Comparison of ENCODE assay signal across 20 cellular contexts in the genomic region with DNA sequence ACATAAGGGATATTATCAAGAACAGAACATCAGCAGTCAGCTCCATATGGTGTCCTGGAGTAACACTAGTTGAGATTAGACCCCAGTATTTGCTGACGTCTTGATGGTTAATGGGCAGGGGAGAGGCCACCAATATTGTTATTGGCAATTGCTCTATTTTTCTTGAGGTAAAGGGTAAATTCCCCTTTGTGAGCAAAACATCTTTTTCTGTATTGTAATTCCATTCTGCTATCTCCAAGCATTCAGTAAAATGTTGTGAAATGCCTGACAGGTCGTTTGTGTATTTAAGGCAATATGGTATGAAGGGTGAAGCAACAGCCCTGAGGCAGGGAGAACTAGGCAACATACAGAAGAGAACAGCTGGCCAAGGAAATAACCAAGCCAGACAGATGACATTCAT. TPM values are rescaled to one million over a fixed set of nuclear protein-coding genes. Genes with fewer than 3 reads are reported as not detected.
DNase-seq lines count a peak whose midpoint lies in the region; TF ChIP-seq lines count a peak whose summit lies in the region.
"Had no signal": no experiment of that assay in that cellular context is flagged by ENCODE, and none has a peak within 500 bp of the region (broad histone marks: within the 10 kb centered on the region; RNA-seq: fewer than 3 reads in every experiment).

No MANE protein-coding gene starts in this region.

- peaks cover 11% of the 10 kb centered on the region for H3K79me1 ChIP-seq in mesenchymal stem cell (replicated peaks; ENCODE audit: low read length, poor library complexity, severe bottlenecking)

- no peak overlapping the region for H4K8ac ChIP-seq in mesenchymal stem cell (ENCODE audit: low read length)

- H3K14ac ChIP-seq in mesenchymal stem cell (ENCODE audit: low read length in 2 of 2), result no peak overlapping the region

- peak; percentile 50 for DNase-seq in Caki2 (ENCODE audit: low read depth)
- peak; percentile 37 for DNase-seq in NB4 (ENCODE audit: low read depth)
- peak; percentile 99 for DNase-seq in choroid plexus epithelial cell (ENCODE audit: low read depth)
- DNase-seq in mesenchymal stem cell, result peak; percentile 73
- no peak for DNase-seq in activated T-cell treated with anti-CD3 and anti-CD28 coated beads, Interleukin-2, amount 50 U/mL, for 48 hours
- DNase-seq in NAMALWA (ENCODE audit: low spot score), result no peak
- no peak for DNase-seq in MG63
- no peak for DNase-seq in NCI-H1436 (lab: John Stamatoyannopoulos, UW)
- DNase-seq: anterior cingulate cortex; DND-41; dorsolateral prefrontal cortex; lower lobe of right lung; natural killer cell; NCI-H1105; Right ventricle myocardium superior; stimulated activated CD4-positive, alpha-beta T cell treated with anti-CD3 and anti-CD28 coated beads, Interleukin-15, amount 100 ng/mL, for 24 hours had no signal

- H4K91ac ChIP-seq in mesenchymal stem cell (ENCODE audit: low read length), result no peak overlapping the region

- H3K27me3 ChIP-seq in mesenchymal stem cell (ENCODE audit: control insufficient read depth in 1 of 2, insufficient read depth in 1 of 2, low read length in 2 of 2) (no peaks in the 10 kb centered on the region), MG63 (no peaks in the 10 kb centered on the region)
- H3K27me3 ChIP-seq: dorsolateral prefrontal cortex, foreskin keratinocyte had no signal

- peaks cover 8% of the 10 kb centered on the region for H3K4me1 ChIP-seq in mesenchymal stem cell (ENCODE audit: control insufficient read depth, insufficient read depth, low read depth, low read length)
- H3K4me1 ChIP-seq: foreskin keratinocyte, lower lobe of right lung had no signal

- H2AK5ac ChIP-seq in mesenchymal stem cell (ENCODE audit: low read length, severe bottlenecking), result no peak overlapping the region

- TF ChIP-seq CTCF in NB4 (IDR thresholded peaks at IDR 0.05; ENCODE audit: low read depth, low read length) (no peak), choroid plexus epithelial cell (conservative IDR thresholded peaks at IDR 0.05; ENCODE audit: low read depth, low read length) (no peak)

- no peak overlapping the region for H2BK15ac ChIP-seq in mesenchymal stem cell (ENCODE audit: low read depth, poor library complexity, severe bottlenecking)

- in situ Hi-C loops in Caki2 (cut with HindIII; ENCODE audit: low pct_unique_long_range_greater_than_20kb, low sequenced_read_pairs), result no loop called here

- no peak overlapping the region for H3K4me2 ChIP-seq in mesenchymal stem cell (ENCODE audit: low read length, poor library complexity, severe bottlenecking)

- H3K9me3 ChIP-seq in mesenchymal stem cell (ENCODE audit: control insufficient read depth, low read length) (no peaks in the 10 kb centered on the region), MG63 (no peaks in the 10 kb centered on the region)
- H3K9me3 ChIP-seq: lower lobe of right lung had no signal

- peaks cover 3 to 4% of the 10 kb centered on the region in 2 experiments for H3K36me3 ChIP-seq in mesenchymal stem cell (ENCODE audit: control insufficient read depth in 1 of 2, insufficient read depth in 2 of 2, low read depth in 1 of 2, low read length in 2 of 2)
- H3K36me3 ChIP-seq in MG63, result no peaks in the 10 kb centered on the region
- H3K36me3 ChIP-seq: lower lobe of right lung had no signal

- no peak overlapping the region for H3K27ac ChIP-seq in mesenchymal stem cell (ENCODE audit: low read length, poor library complexity, severe bottlenecking)
- H3K27ac ChIP-seq: dorsolateral prefrontal cortex, foreskin keratinocyte, lower lobe of right lung had no signal

- H2BK5ac ChIP-seq in mesenchymal stem cell (ENCODE audit: low read depth, low read length, poor library complexity, severe bottlenecking), result no peak overlapping the region

- no peak overlapping the region for H3K4ac ChIP-seq in mesenchymal stem cell (ENCODE audit: low read depth in 1 of 2, low read length in 2 of 2)

- H3K4me3 ChIP-seq in NB4 (ENCODE audit: low read depth, low read length) (no peak overlapping the region), choroid plexus epithelial cell (ENCODE audit: low read depth, low read length) (no peak overlapping the region), mesenchymal stem cell (ENCODE audit: insufficient read depth in 1 of 2, low read depth in 1 of 2, low read length in 2 of 2) (no peak overlapping the region), MG63 (no peak overlapping the region)
- H3K4me3 ChIP-seq: dorsolateral prefrontal cortex, lower lobe of right lung had no signal

- no peak overlapping the region for H2AFZ ChIP-seq in mesenchymal stem cell (ENCODE audit: low read depth, low read length)

- H2BK120ac ChIP-seq in mesenchymal stem cell (ENCODE audit: low read depth, low read length), result no peak overlapping the region

- no peak overlapping the region for H2BK12ac ChIP-seq in mesenchymal stem cell (ENCODE audit: low read length in 2 of 2)

- H3K18ac ChIP-seq in mesenchymal stem cell (ENCODE audit: low read depth in 1 of 2, low read length in 2 of 2), result no peak overlapping the region

- H3K23ac ChIP-seq in mesenchymal stem cell (ENCODE audit: low read length in 2 of 2), result no peak overlapping the region

- 75% methylated on average over 1 of the region's 2 CpGs for WGBS in mesenchymal stem cell

- no peak overlapping the region for H3K9ac ChIP-seq in mesenchymal stem cell (ENCODE audit: low read length)

- TF ChIP-seq POLR2A in NB4 (IDR thresholded peaks at IDR 0.05; ENCODE audit: extremely low read depth, insufficient read length), result no peak

RNA-seq across cellular contexts. Expression of gene PC, which starts 21.9 kb away (rescaled TPM):
- 11.9 and 18.4 TPM in 2 replicates for total RNA-seq in Caki2 (2014; rRNA removed; shearing (Covaris generic); ENCODE audit: low replicate concordance)
- 4.4 TPM for polyA plus RNA-seq in mesenchymal stem cell (2013, experiment 1 of 2)
- 4.5 TPM for polyA plus RNA-seq in mesenchymal stem cell (2013, experiment 2 of 2)
- total RNA-seq in MG63 (2014; rRNA removed; shearing (Covaris generic); ENCODE audit: low replicate concordance), result 7.6 and 13.0 TPM in 2 replicates

RNA-seq across cellular contexts. Expression of gene C11orf86, which starts 38.8 kb away (rescaled TPM):
- total RNA-seq in Caki2 (2014; rRNA removed; shearing (Covaris generic); ENCODE audit: low replicate concordance), result not detected in 2 replicates
- polyA plus RNA-seq in mesenchymal stem cell (2013, experiment 1 of 2), result not detected
- not detected for polyA plus RNA-seq in mesenchymal stem cell (2013, experiment 2 of 2)
- total RNA-seq in MG63 (2014; rRNA removed; shearing (Covaris generic); ENCODE audit: low replicate concordance), result 0.59 TPM in 1 of 2 replicates, not detected in the other
- total RNA-seq: dorsolateral prefrontal cortex; foreskin keratinocyte; H4; lower lobe of right lung; natural killer cell; Right ventricle myocardium superior; T-helper 2 cell treated with Interferon-gamma antibody and Interleukin-4, amounts not matched to agents 100 ng/mL and 5 ng/mL, for 36 hours had no signal
- polyA plus RNA-seq: CD14-positive monocyte, foreskin keratinocyte had no signal

Comparison
In these comparisons a context has a peak if more than half of its experiments do, and no peak if none do; other contexts are left out.
1. DNase-seq: peak in Caki2 (single experiment), NB4 (single experiment), choroid plexus epithelial cell (single experiment) and mesenchymal stem cell (single experiment); none in activated T-cell treated with anti-CD3 and anti-CD28 coated beads, Interleukin-2, amount 50 U/mL, for 48 hours (0 of 2), NAMALWA (single experiment), MG63 (single experiment) and NCI-H1436 (single experiment).